6 cellular contexts compared by ENCODE assay signal in genomic region chr16:2205967-2206313, GRCh38. TPM values are rescaled to one million over a fixed set of nuclear protein-coding genes. Genes with fewer than 3 reads are reported as not detected.
DNase-seq lines count a peak whose midpoint lies in the region; ATAC-seq and TF ChIP-seq lines count a peak whose summit lies in the region.

No MANE protein-coding gene starts in this region.

- TF ChIP-seq CTCF in Caco-2 (IDR thresholded peaks at IDR 0.05; ENCODE audit: insufficient read depth in 1 of 2, low read depth in 1 of 2, low read length in 1 of 2, severe bottlenecking in 1 of 2, unreplicated experiment in 1 of 2) (no peak), dorsolateral prefrontal cortex (IDR thresholded peaks at IDR 0.05 in 54 of 56, conservative IDR thresholded peaks at IDR 0.05 in 2 of 56; ENCODE audit: low read depth in 1 of 56, partially characterized antibody in 56 of 56) (peak in 1 of 56 donors; percentile 3)

- peaks cover 58% of the 10 kb centered on the region for H3K36me3 Mint-ChIP-seq in Caco-2 (ENCODE audit: insufficient read depth, unreplicated experiment)

- H3K4me1 Mint-ChIP-seq in Caco-2 (ENCODE audit: low read depth, unreplicated experiment): peaks cover 14% of the 10 kb centered on the region

- no peaks in the 10 kb centered on the region for H3K27me3 Mint-ChIP-seq in Caco-2 (ENCODE audit: insufficient read depth, unreplicated experiment)

- H3K36me3 ChIP-seq in Caco-2 (ENCODE audit: control insufficient read depth, insufficient read depth, low read length) (peaks cover 3% of the 10 kb centered on the region), rectal smooth muscle tissue (ENCODE audit: control insufficient read depth, insufficient read depth, low read length) (peaks cover 14% of the 10 kb centered on the region)

- no peaks in the 10 kb centered on the region for H3K9me3 Mint-ChIP-seq in Caco-2 (ENCODE audit: unreplicated experiment)

- no peaks in the 10 kb centered on the region for H3K9me3 ChIP-seq in Caco-2

- POLR2A ChIA-PET in Caco-2 (lab: Charles Lee): interaction anchor here (0.5 to 1.3 kb wide), 3 partner anchors 9 to 67 kb away, joined by 3 to 5 read pairs (median 4); partner anchors contain the start of genes PGP and TRAF7

- no peaks in the 10 kb centered on the region for H3K27me3 ChIP-seq in Caco-2 (replicated peaks; ENCODE audit: control insufficient read depth, insufficient read depth, low read length)
- no peaks in the 10 kb centered on the region for H3K27me3 ChIP-seq in dorsolateral prefrontal cortex
- no peaks in the 10 kb centered on the region for H3K27me3 ChIP-seq in rectal smooth muscle tissue (ENCODE audit: control insufficient read depth, insufficient read depth, low read length)

- H3K4me1 ChIP-seq in Caco-2: peaks cover 5% of the 10 kb centered on the region; the same call in 1 of the 2 replicates
- peaks cover 9% of the 10 kb centered on the region for H3K4me1 ChIP-seq in rectal smooth muscle tissue (ENCODE audit: control insufficient read depth, insufficient read depth, low read length)

- CTCF ChIA-PET in Caco-2 (lab: Charles Lee): no interaction called here

- DNase-seq in Caco-2 (no peak), dorsolateral prefrontal cortex (peak in 4 of 10 donors; percentile 30 to 63 (median 50)), HT-29 (ENCODE audit: low spot score) (no peak)

- H3K4me3 ChIP-seq in Caco-2 (ENCODE audit: low read depth, low read length): peak overlapping the region; percentile 90
- H3K4me3 ChIP-seq in dorsolateral prefrontal cortex: peak overlapping the region; percentile 64 to 98 (median 84)
- peak overlapping the region; percentile 84 for H3K4me3 ChIP-seq in rectal smooth muscle tissue (ENCODE audit: low read length)

- H3K4me3 Mint-ChIP-seq in Caco-2 (ENCODE audit: unreplicated experiment): peak overlapping the region; percentile 72

- intact Hi-C loops in Caco-2 (cut with micrococcal nuclease; ENCODE audit: unreplicated experiment) (no loop called here), dorsolateral prefrontal cortex (cut with DNase I) (loop anchor here (1.0 to 5.0 kb wide), 3 partner anchors 9 to 61 kb away; partner anchors contain the start of genes ECI1 (in 2 of the 2) and RNPS1 (in 1 of the 2))

- no TSS peak for BruUV-seq in Caco-2 (replicated peaks; lab: Mats Ljungman, UMichigan)

- peak overlapping the region; percentile 21 for H3K9ac ChIP-seq in rectal smooth muscle tissue (ENCODE audit: low read length)

- H3K27ac ChIP-seq in dorsolateral prefrontal cortex: peak overlapping the region; percentile 92 to 100 (median 100)
- peak overlapping the region; percentile 95 for H3K27ac ChIP-seq in rectal smooth muscle tissue (ENCODE audit: low read depth, low read length)

- ATAC-seq in HG03108 (IDR thresholded peaks at IDR 0.05; ENCODE audit: unreplicated experiment) (peak; percentile 4), HG03342 (IDR thresholded peaks at IDR 0.05; ENCODE audit: unreplicated experiment) (no peak)

- peak overlapping the region; percentile 1 for H3K27ac Mint-ChIP-seq in Caco-2 (ENCODE audit: unreplicated experiment)

RNA-seq across cellular contexts. Expression of gene MLST8, which starts 0.7 kb away (rescaled TPM):
- total RNA-seq in Caco-2 (2022) (53.1 and 59.7 TPM in 2 replicates), dorsolateral prefrontal cortex (10 to 100 TPM; 36.3 to 86.0 (median 59.4) TPM)
- 98.9 and 117 TPM in 2 replicates for total RNA-seq in HT-29 (2014; rRNA removed; shearing (Covaris generic))

RNA-seq across cellular contexts. Expression of gene BRICD5, which starts 4.7 kb away (rescaled TPM):
- total RNA-seq in Caco-2 (2022) (5.4 and 10.0 TPM in 2 replicates), dorsolateral prefrontal cortex (10 to 100 TPM in 119 of 120 experiments, 1 to 10 TPM in 1; 9.3 to 42.9 (median 24.0) TPM)
- 33.6 and 34.6 TPM in 2 replicates for total RNA-seq in HT-29 (2014; rRNA removed; shearing (Covaris generic))

RNA-seq across cellular contexts. Expression of gene PGP, which starts 8.7 kb away (rescaled TPM):
- 31.1 and 36.2 TPM in 2 replicates for total RNA-seq in Caco-2 (2022)
- 10 to 100 TPM; 29.8 to 66.3 (median 45.6) TPM for total RNA-seq in dorsolateral prefrontal cortex
- total RNA-seq in HT-29 (2014; rRNA removed; shearing (Covaris generic)): 82.0 and 98.7 TPM in 2 replicates

RNA-seq across cellular contexts. Expression of gene CASKIN1, which starts 9.5 kb away (rescaled TPM):
- total RNA-seq in Caco-2 (2022): 6.6 and 10.8 TPM in 2 replicates
- total RNA-seq in dorsolateral prefrontal cortex: 100 to 1,000 TPM in 111 of 120 experiments, 10 to 100 TPM in 9; 50.8 to 265 (median 149) TPM
- 0.08 and 2.5 TPM in 2 replicates for total RNA-seq in HT-29 (2014; rRNA removed; shearing (Covaris generic))

RNA-seq across cellular contexts. Expression of gene E4F1, which starts 17.5 kb away (rescaled TPM):
- total RNA-seq in Caco-2 (2022) (29.5 and 30.1 TPM in 2 replicates), dorsolateral prefrontal cortex (10 to 100 TPM; 22.7 to 49.6 (median 30.9) TPM)
- total RNA-seq in HT-29 (2014; rRNA removed; shearing (Covaris generic)): 83.8 and 87.2 TPM in 2 replicates
